In genomic region chr12:131024026-131024425, GRCh38 we compare ENCODE assay signal across 29 cellular contexts.
"Had no signal": no experiment of that assay in that cellular context is flagged by ENCODE, and none has a peak within 500 bp of the region (broad histone marks: within the 10 kb centered on the region; RNA-seq: fewer than 3 reads in every experiment).

No MANE protein-coding gene starts in this region.

- H3K9me3 Mint-ChIP-seq: activated B cell treated with CpG ODN at 0.5 μM for 24 hours; activated CD8-positive, alpha-beta T cell treated with anti-CD3 and anti-CD28 coated beads for 36 hours; activated naive CD4-positive, alpha-beta T cell treated with anti-CD3 and anti-CD28 coated beads for 36 hours; activated naive CD4-positive, alpha-beta T cell treated with anti-CD3 and anti-CD28 coated beads, Interleukin-2, amount 50 U/mL, for 24 hours; activated naive CD8-positive, alpha-beta T cell treated with anti-CD3 and anti-CD28 coated beads for 36 hours; activated naive CD8-positive, alpha-beta T cell treated with anti-CD3 and anti-CD28 coated beads, Interleukin-2, amount 50 U/mL, for 24 hours; activated T-cell treated with anti-CD3 and anti-CD28 coated beads, Interleukin-2, amount 50 U/mL, for 4 hours; activated T-helper 2 cell treated with anti-CD3 and anti-CD28 coated beads, Interferon-gamma antibody, Interleukin-2, Interleukin-4, amounts not matched to agents 10 μg/mL and 5 μg/mL and 100 μg/mL, durations not matched to agents 14 hours and 24 hours and 36 hours; T-helper 2 cell treated with Interferon-gamma antibody and Interleukin-4, amounts not matched to agents 5 μg/mL and 100 μg/mL, for 36 hours had no signal

- H3K36me3 ChIP-seq: adrenal gland, colonic mucosa, esophagus squamous epithelium, WERI-Rb-1 had no signal

- ATAC-seq: activated CD4-positive, CD25-positive, alpha-beta regulatory T cell treated with anti-CD3 and anti-CD28 coated beads, Interleukin-2, amount 50 U/mL, for 24 hours; activated CD8-positive, alpha-beta T cell treated with anti-CD3 and anti-CD28 coated beads for 36 hours; activated naive CD8-positive, alpha-beta T cell treated with anti-CD3 and anti-CD28 coated beads, Interleukin-2, amount 50 U/mL, for 24 hours; activated T-cell treated with anti-CD3 and anti-CD28 coated beads, Interleukin-2, amount 50 U/mL, for 4 hours; body of pancreas; T-helper 17 cell had no signal

- DNase-seq: activated B cell treated with CpG ODN at 0.5 μM for 24 hours; activated CD4-positive, alpha-beta T cell treated with anti-CD3 and anti-CD28 coated beads for 48 hours; activated CD4-positive, alpha-beta T cell treated with anti-CD3 and anti-CD28 coated beads, Interleukin-2, amount 50 U/mL, for 1 hour; activated CD4-positive, alpha-beta T cell treated with anti-CD3 and anti-CD28 coated beads, Interleukin-2, amount 50 U/mL, for 48 hours; activated CD8-positive, alpha-beta memory T cell treated with anti-CD3 and anti-CD28 coated beads for 24 hours; activated CD8-positive, alpha-beta T cell treated with anti-CD3 and anti-CD28 coated beads for 36 hours; activated effector memory CD4-positive, alpha-beta T cell treated with anti-CD3 and anti-CD28 coated beads, Interleukin-2, amount 50 U/mL, for 16 hours; activated naive CD4-positive, alpha-beta T cell treated with anti-CD3 and anti-CD28 coated beads for 36 hours; activated naive CD8-positive, alpha-beta T cell treated with anti-CD3 and anti-CD28 coated beads for 36 hours; activated naive CD8-positive, alpha-beta T cell treated with anti-CD3 and anti-CD28 coated beads, Interleukin-2, amount 50 U/mL, for 24 hours; activated T-cell treated with anti-CD3 and anti-CD28 coated beads, Interleukin-2, amount 50 U/mL, for 4 hours; adrenal gland; amygdala; aorta; body of pancreas; caudate nucleus; colonic mucosa; effector CD8-positive, alpha-beta T cell; esophagus squamous epithelium; foreskin melanocyte; T-helper 1 cell; T-helper 17 cell; T1000; WERI-Rb-1 had no signal

- H3K4me1 Mint-ChIP-seq: activated B cell treated with CpG ODN at 0.5 μM for 24 hours; activated naive CD4-positive, alpha-beta T cell treated with anti-CD3 and anti-CD28 coated beads, Interleukin-2, amount 50 U/mL, for 24 hours; activated naive CD8-positive, alpha-beta T cell treated with anti-CD3 and anti-CD28 coated beads for 36 hours; activated naive CD8-positive, alpha-beta T cell treated with anti-CD3 and anti-CD28 coated beads, Interleukin-2, amount 50 U/mL, for 24 hours had no signal

- H3K27ac Mint-ChIP-seq: activated B cell treated with CpG ODN at 0.5 μM for 24 hours; activated CD8-positive, alpha-beta T cell treated with anti-CD3 and anti-CD28 coated beads for 36 hours; activated naive CD4-positive, alpha-beta T cell treated with anti-CD3 and anti-CD28 coated beads for 36 hours; activated naive CD4-positive, alpha-beta T cell treated with anti-CD3 and anti-CD28 coated beads, Interleukin-2, amount 50 U/mL, for 24 hours; activated naive CD8-positive, alpha-beta T cell treated with anti-CD3 and anti-CD28 coated beads for 36 hours; activated naive CD8-positive, alpha-beta T cell treated with anti-CD3 and anti-CD28 coated beads, Interleukin-2, amount 50 U/mL, for 24 hours; activated T-helper 2 cell treated with anti-CD3 and anti-CD28 coated beads, Interferon-gamma antibody, Interleukin-2, Interleukin-4, amounts not matched to agents 10 μg/mL and 5 μg/mL and 100 μg/mL, durations not matched to agents 14 hours and 24 hours and 36 hours; T-helper 2 cell treated with Interferon-gamma antibody and Interleukin-4, amounts not matched to agents 5 μg/mL and 100 μg/mL, for 36 hours had no signal

- H3K4me3 Mint-ChIP-seq: activated B cell treated with CpG ODN at 0.5 μM for 24 hours; activated CD8-positive, alpha-beta T cell treated with anti-CD3 and anti-CD28 coated beads for 36 hours; activated naive CD4-positive, alpha-beta T cell treated with anti-CD3 and anti-CD28 coated beads for 36 hours; activated naive CD4-positive, alpha-beta T cell treated with anti-CD3 and anti-CD28 coated beads, Interleukin-2, amount 50 U/mL, for 24 hours; activated naive CD8-positive, alpha-beta T cell treated with anti-CD3 and anti-CD28 coated beads for 36 hours; activated naive CD8-positive, alpha-beta T cell treated with anti-CD3 and anti-CD28 coated beads, Interleukin-2, amount 50 U/mL, for 24 hours; activated T-cell treated with anti-CD3 and anti-CD28 coated beads, Interleukin-2, amount 50 U/mL, for 4 hours; T-helper 17 cell; T-helper 2 cell treated with Interferon-gamma antibody and Interleukin-4, amounts not matched to agents 5 μg/mL and 100 μg/mL, for 36 hours had no signal

- H3K27me3 ChIP-seq: adrenal gland, body of pancreas, colonic mucosa had no signal

- H3K4me3 ChIP-seq: adrenal gland, body of pancreas, colonic mucosa, esophagus squamous epithelium had no signal

- H3K9me3 ChIP-seq: adrenal gland, body of pancreas, colonic mucosa, esophagus squamous epithelium had no signal

- H3K27me3 Mint-ChIP-seq: activated B cell treated with CpG ODN at 0.5 μM for 24 hours; activated naive CD4-positive, alpha-beta T cell treated with anti-CD3 and anti-CD28 coated beads, Interleukin-2, amount 50 U/mL, for 24 hours; activated naive CD8-positive, alpha-beta T cell treated with anti-CD3 and anti-CD28 coated beads for 36 hours; activated naive CD8-positive, alpha-beta T cell treated with anti-CD3 and anti-CD28 coated beads, Interleukin-2, amount 50 U/mL, for 24 hours had no signal

- H3K27ac ChIP-seq: adrenal gland, body of pancreas, colonic mucosa, epithelial cell of prostate, esophagus squamous epithelium, WERI-Rb-1 had no signal

- H3K4me1 ChIP-seq: adrenal gland, body of pancreas, colonic mucosa had no signal

- H3K36me3 Mint-ChIP-seq: activated naive CD4-positive, alpha-beta T cell treated with anti-CD3 and anti-CD28 coated beads, Interleukin-2, amount 50 U/mL, for 24 hours; activated naive CD8-positive, alpha-beta T cell treated with anti-CD3 and anti-CD28 coated beads for 36 hours had no signal
